8 cellular contexts compared by ENCODE assay signal in the genomic region with DNA sequence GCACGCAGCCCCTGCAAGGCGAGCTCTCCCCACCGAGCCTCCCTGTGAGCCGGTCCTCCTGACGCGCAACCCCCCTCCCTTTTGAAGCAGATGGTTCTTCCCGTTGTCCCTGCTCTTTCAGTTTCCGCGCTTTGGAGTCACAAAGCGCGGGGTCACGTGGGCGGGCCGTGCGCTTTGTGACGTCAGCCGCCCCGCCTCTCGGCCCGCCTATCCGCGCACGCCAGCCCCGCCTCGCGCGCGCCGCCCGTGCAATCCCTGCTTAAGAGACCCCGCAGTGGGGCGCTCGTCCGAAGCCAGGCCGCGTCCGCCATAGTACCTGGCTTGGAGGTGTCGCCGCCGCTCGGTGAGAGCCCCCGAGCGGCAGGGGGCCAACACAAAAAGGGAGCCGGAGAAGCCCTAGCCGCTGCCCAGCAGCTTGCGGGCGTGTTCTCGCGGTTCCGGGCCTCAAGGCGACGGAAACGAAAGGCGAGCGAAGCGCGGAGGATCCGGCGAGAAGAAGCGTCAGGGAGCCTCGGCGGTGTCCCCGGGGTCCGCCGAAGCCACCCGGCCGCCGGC. TPM values are rescaled to one million over a fixed set of nuclear protein-coding genes. Genes with fewer than 3 reads are reported as not detected.
A peak's percentile ranks its signal among the peaks of the same experiment; 100 is the strongest.
DNase-seq lines count a peak whose midpoint lies in the region; FAIRE-seq and TF ChIP-seq lines count a peak whose summit lies in the region.

Gene RBBP6, plus strand, starts transcription at position 272 of the 555 bp plus-strand sequence. CDS start 1,061 bp downstream, outside the sequence.

- H3K27ac Mint-ChIP-seq in H9 (peak within 1 kb of the TSS; percentile 100), neural crest cell (ENCODE audit: unreplicated experiment) (peak within 1 kb of the TSS; percentile 100)

- H3K18ac ChIP-seq in H9 (ENCODE audit: insufficient read length, low read depth, low read length) = peak within 1 kb of the TSS; percentile 96

- peak within 1 kb of the TSS; percentile 24 for H4K91ac ChIP-seq in H9 (ENCODE audit: insufficient read length, low read depth, low read length)

- peak within 1 kb of the TSS; percentile 57 for H3T11ph ChIP-seq in H9 (ENCODE audit: low read length)

- peak within 1 kb of the TSS; percentile 80 for H3K4me2 ChIP-seq in H9 (ENCODE audit: insufficient read depth, insufficient read length, low read length)

- no CpG with 5 or more reads among the region's 68 CpGs for WGBS in H9 (ENCODE audit: extremely low coverage, insufficient read length, low lambda C conversion rate)

- DNase-seq in H9 (peak; percentile 94), MG63 (peak; percentile 93), SHP77 treated with DMSO at 0.1 percent for 48 hours (lab: John Stamatoyannopoulos, UW) (peak; percentile 45), activated gamma-delta T cell (lab: John Stamatoyannopoulos, UW) (peak; percentile 93), fibroblast of villous mesenchyme (ENCODE audit: low read depth) (peak; percentile 98), neural crest cell (ENCODE audit: low read depth, low spot score) (peak; percentile 83)

- peak; percentile 31 for FAIRE-seq in G401.6 (lab: Jason Lieb, UNC)

- H3K9me3 ChIP-seq in H9 (ENCODE audit: control insufficient read depth, low read depth, low read length) (no peaks in the 10 kb centered on the region), MG63 (no peaks in the 10 kb centered on the region), stomach smooth muscle (ENCODE audit: control insufficient read depth in 2 of 2, low read length in 2 of 2) (no peaks in the 10 kb centered on the region)

- H3K23me2 ChIP-seq in H9 (ENCODE audit: insufficient read length, low read depth, low read length, poor library complexity, severe bottlenecking) = peaks cover 8% of the 10 kb centered on the region

- H3K4me1 Mint-ChIP-seq in H9 (peaks cover 18 to 24% of the 10 kb centered on the region in 2 experiments), neural crest cell (peaks cover 32% of the 10 kb centered on the region)

- peak within 1 kb of the TSS; percentile 86 for H3K9ac ChIP-seq in H9 (ENCODE audit: extremely low read depth, insufficient read length, low read length)
- H3K9ac ChIP-seq in stomach smooth muscle (ENCODE audit: low read length in 2 of 2) = peak within 1 kb of the TSS; percentile 100

- H2BK20ac ChIP-seq in H9 (ENCODE audit: low read depth, low read length, poor library complexity, severe bottlenecking) = no peak within 1 kb of the TSS

- peak within 1 kb of the TSS; percentile 95 for H3K14ac ChIP-seq in H9 (ENCODE audit: insufficient read depth, low read length)

- no peak within 1 kb of the TSS for H4K5ac ChIP-seq in H9 (ENCODE audit: insufficient read length, low read depth, low read length)

- H3K4me3 ChIP-seq in MG63 = peak within 1 kb of the TSS; percentile 94
- peak within 1 kb of the TSS; percentile 89 for H3K4me3 ChIP-seq in fibroblast of villous mesenchyme (ENCODE audit: low read depth, low read length)
- peak within 1 kb of the TSS; percentile 96 to 99 for H3K4me3 ChIP-seq in stomach smooth muscle (ENCODE audit: low read length in 2 of 2)

- H3K36me3 ChIP-seq in MG63 (peaks cover 40% of the 10 kb centered on the region), stomach smooth muscle (ENCODE audit: control insufficient read depth in 2 of 2, insufficient read depth in 2 of 2, low read length in 2 of 2) (no peaks in the 10 kb centered on the region)

- no peak within 1 kb of the TSS for H2BK5ac ChIP-seq in H9 (ENCODE audit: insufficient read length, low read length)

- H3K4ac ChIP-seq in H9 (ENCODE audit: low read depth, low read length) = peak within 1 kb of the TSS; percentile 64

- H2BK12ac ChIP-seq in H9 (ENCODE audit: insufficient read length, low read depth, low read length) = no peak within 1 kb of the TSS

- H3K27ac ChIP-seq in H9 (ENCODE audit: insufficient read length, low read depth, low read length) = peak within 1 kb of the TSS; percentile 29
- H3K27ac ChIP-seq in stomach smooth muscle (ENCODE audit: low read length) = peak within 1 kb of the TSS; percentile 99

- peaks cover 11 to 20% (median 15%) of the 10 kb centered on the region in 3 experiments; a peak in 6 of 7 replicates for H3K36me3 Mint-ChIP-seq in H9 (ENCODE audit: insufficient read depth in 1 of 3, low read depth in 3 of 3)
- H3K36me3 Mint-ChIP-seq in neural crest cell (ENCODE audit: low read depth) = peaks cover 8% of the 10 kb centered on the region

- H3K23ac ChIP-seq in H9 (ENCODE audit: insufficient read length, low read depth, low read length) = no peak within 1 kb of the TSS

- peaks cover 41% of the 10 kb centered on the region; the same call in 1 of the 2 replicates for H3K79me2 ChIP-seq in H9 (ENCODE audit: insufficient read depth, low read length)

- H3K27me3 ChIP-seq in H9 (ENCODE audit: insufficient read depth, low read length) (no peaks in the 10 kb centered on the region), MG63 (no peaks in the 10 kb centered on the region), stomach smooth muscle (ENCODE audit: control insufficient read depth in 1 of 2, insufficient read depth in 2 of 2, low read length in 2 of 2) (no peaks in the 10 kb centered on the region)

- H2BK15ac ChIP-seq in H9 (ENCODE audit: low read depth, low read length) = peak within 1 kb of the TSS; percentile 26; the same call in 1 of the 2 replicates

- peak within 1 kb of the TSS; percentile 82 for H2BK120ac ChIP-seq in H9 (ENCODE audit: low read depth, low read length, poor library complexity, severe bottlenecking)

- no peaks in the 10 kb centered on the region for H4K20me1 ChIP-seq in H9 (ENCODE audit: control insufficient read depth, insufficient read depth, insufficient read length)

- no peak within 1 kb of the TSS for H2AK5ac ChIP-seq in H9 (ENCODE audit: insufficient read length, low read length)

- H3K4me1 ChIP-seq in H9 (ENCODE audit: insufficient read depth, low read length) (no peaks in the 10 kb centered on the region), stomach smooth muscle (ENCODE audit: control insufficient read depth, insufficient read depth, low read length) (peaks cover 18% of the 10 kb centered on the region)

- H3K56ac ChIP-seq in H9 (ENCODE audit: insufficient read length, low read depth, low read length) = no peak within 1 kb of the TSS

- peak within 1 kb of the TSS; percentile 53 for H2AFZ ChIP-seq in H9 (ENCODE audit: low read length)

- H3K9me3 Mint-ChIP-seq in H9 (peaks cover 2% of the 10 kb centered on the region in 2 experiments; a peak in 2 of 5 replicates), neural crest cell (no peaks in the 10 kb centered on the region)

- H4K8ac ChIP-seq in H9 (replicated peaks; ENCODE audit: insufficient read length, low read depth, low read length) = no peak within 1 kb of the TSS

- H3K27me3 Mint-ChIP-seq in H9 (ENCODE audit: low read depth) = no peaks in the 10 kb centered on the region
- no peaks in the 10 kb centered on the region for H3K27me3 Mint-ChIP-seq in neural crest cell (ENCODE audit: low read depth)

- TF ChIP-seq CTCF in H9 (conservative IDR thresholded peaks at IDR 0.05) = no peak; the same call in 2 of the 3 replicates
- peak; percentile 18 for TF ChIP-seq CTCF in fibroblast of villous mesenchyme (IDR thresholded peaks at IDR 0.05; ENCODE audit: insufficient read depth, low read depth, low read length)
- peak; percentile 51 for TF ChIP-seq CTCF in neural crest cell (conservative IDR thresholded peaks at IDR 0.05)

- no peaks in the 10 kb centered on the region for H3K79me1 ChIP-seq in H9 (ENCODE audit: insufficient read depth, low read depth, low read length, poor library complexity, severe bottlenecking)

- H3K4me3 Mint-ChIP-seq in H9 (peak within 1 kb of the TSS; percentile 98 to 99), neural crest cell (peak within 1 kb of the TSS; percentile 100)

RNA-seq across cellular contexts. Expression of gene RBBP6, which starts in this region (rescaled TPM):
- total RNA-seq in H9 (2021) = 52.3 and 54.8 TPM in 2 replicates
- 6.8 and 13.6 TPM in 2 replicates for total RNA-seq in MG63 (2014; rRNA removed; shearing (Covaris generic); ENCODE audit: low replicate concordance)
- total RNA-seq in fibroblast of villous mesenchyme = 21.3 and 31.1 TPM in 2 replicates
- 74.2 and 77.3 TPM in 2 replicates for total RNA-seq in neural crest cell

Comparison
In these comparisons a context has a peak if more than half of its experiments do, and no peak if none do; other contexts are left out.
1. Peak in every context shown above with its lines: DNase-seq, H3K4me3 ChIP-seq and H3K27ac ChIP-seq.
2. DNase-seq: peak in every context shown above with its lines; median percentile 98 in fibroblast of villous mesenchyme; 94 in H9; 93 in MG63; 93 in activated gamma-delta T cell; 83 in neural crest cell; 45 in SHP77 treated with DMSO at 0.1 percent for 48 hours.